In genomic region chr3:124666067-124666466, GRCh38 we compare ENCODE assay signal across 29 cellular contexts.
"Had no signal": no experiment of that assay in that cellular context is flagged by ENCODE, and none has a peak within 500 bp of the region (broad histone marks: within the 10 kb centered on the region; RNA-seq: fewer than 3 reads in every experiment).

No MANE protein-coding gene starts in this region.

- H3K4me3 Mint-ChIP-seq: naive B cell; naive thymus-derived CD8-positive, alpha-beta T cell; natural killer cell treated with Interleukin-12 subunit alpha and Interleukin-12 subunit beta and Interleukin-15 and Interleukin-18, amount 100 ng/mL, for 72 hours; stimulated activated memory B cell treated with anti-CD40 and anti-IgM and Interleukin-4, amounts not matched to agents 10 μg/mL and 1 μg/mL and 100 μg/mL, for 72 hours; stimulated activated naive CD8-positive, alpha-beta T cell treated with anti-CD3 and anti-CD28 coated beads, Interleukin-15, amount 100 ng/mL, for 72 hours; type B pancreatic cell had no signal

- H3K27me3 ChIP-seq: neutrophil, pancreas, right atrium auricular region, right lobe of liver, sigmoid colon, suprapubic skin, testis, tibial artery, transverse colon, upper lobe of right lung, uterus had no signal

- H3K4me3 ChIP-seq: pancreas, prostate gland, right atrium auricular region, right lobe of liver, sigmoid colon, suprapubic skin, testis, tibial artery, transverse colon, upper lobe of right lung, uterus had no signal

- H3K27ac Mint-ChIP-seq: naive B cell; naive thymus-derived CD8-positive, alpha-beta T cell; natural killer cell treated with Interleukin-12 subunit alpha and Interleukin-12 subunit beta and Interleukin-15 and Interleukin-18, amount 100 ng/mL, for 72 hours; stimulated activated memory B cell treated with anti-CD40 and anti-IgM and Interleukin-4, amounts not matched to agents 10 μg/mL and 1 μg/mL and 100 μg/mL, for 72 hours; stimulated activated naive CD8-positive, alpha-beta T cell treated with anti-CD3 and anti-CD28 coated beads, Interleukin-15, amount 100 ng/mL, for 72 hours; type B pancreatic cell had no signal

- H3K27me3 Mint-ChIP-seq: stimulated activated memory B cell treated with anti-CD40 and anti-IgM and Interleukin-4, amounts not matched to agents 10 μg/mL and 1 μg/mL and 100 μg/mL, for 72 hours; type B pancreatic cell had no signal

- ATAC-seq: naive thymus-derived CD8-positive, alpha-beta T cell; natural killer cell treated with Interleukin-12 subunit alpha and Interleukin-12 subunit beta and Interleukin-15 and Interleukin-18, amount 100 ng/mL, for 72 hours; pancreas; right lobe of liver; stimulated activated memory B cell treated with anti-CD40 and anti-IgM and Interleukin-4, amounts not matched to agents 10 μg/mL and 1 μg/mL and 100 μg/mL, for 72 hours; stimulated activated naive CD8-positive, alpha-beta T cell treated with anti-CD3 and anti-CD28 coated beads, Interleukin-15, amount 100 ng/mL, for 72 hours; stimulated activated naive CD8-positive, alpha-beta T cell treated with anti-CD3 and anti-CD28 coated beads, Interleukin-15, Interleukin-2, amounts not matched to agents 100 U/mL and 50 U/mL, for 24 hours; upper lobe of right lung had no signal

- H3K4me1 ChIP-seq: prostate gland, suprapubic skin, testis, tibial artery, transverse colon, upper lobe of right lung, uterus had no signal

- H3K9me3 Mint-ChIP-seq: type B pancreatic cell had no signal

- H3K36me3 ChIP-seq: neutrophil, prostate gland, sigmoid colon, uterus had no signal

- H3K9me3 ChIP-seq: neutrophil, pancreas, prostate gland, right atrium auricular region, right lobe of liver, sigmoid colon, suprapubic skin, testis, tibial artery, transverse colon, upper lobe of right lung, uterus had no signal

- H3K27ac ChIP-seq: neutrophil, prostate gland, right atrium auricular region, sigmoid colon, suprapubic skin, testis, tibial artery, transverse colon, upper lobe of right lung, uterus had no signal

- DNase-seq: naive B cell; naive thymus-derived CD8-positive, alpha-beta T cell; nucleus accumbens; pancreas; retina; right lobe of liver; sigmoid colon; small intestine; stimulated activated CD4-positive, alpha-beta T cell treated with anti-CD3 and anti-CD28 coated beads, Interleukin-12 subunit alpha, Interleukin-12 subunit beta, amount 100 ng/mL, for 4 hours; stimulated activated CD4-positive, alpha-beta T cell treated with anti-CD3 and anti-CD28 coated beads, Interleukin-1b, Interleukin-23, amount 100 ng/mL, for 48 hours; stimulated activated CD4-positive, alpha-beta T cell treated with anti-CD3 and anti-CD28 coated beads, Interleukin-4, amount 100 ng/mL, for 1 hour; stimulated activated CD4-positive, alpha-beta T cell treated with anti-CD3 and anti-CD28 coated beads, Interleukin-4, amount 100 ng/mL, for 4 hours; stimulated activated CD8-positive, alpha-beta memory T cell treated with anti-CD3 and anti-CD28 coated beads, Interleukin-4, amount 100 ng/mL, for 48 hours; stimulated activated naive CD4-positive, alpha-beta T cell; stimulated activated naive CD8-positive, alpha-beta T cell treated with anti-CD3 and anti-CD28 coated beads, Interleukin-15, amount 100 ng/mL, for 72 hours; stimulated activated naive CD8-positive, alpha-beta T cell treated with anti-CD3 and anti-CD28 coated beads, Interleukin-15, Interleukin-2, amounts not matched to agents 100 U/mL and 50 U/mL, for 24 hours; substantia nigra; testis; tibial artery; transverse colon; upper lobe of right lung; uterus had no signal
